In the genomic region with DNA sequence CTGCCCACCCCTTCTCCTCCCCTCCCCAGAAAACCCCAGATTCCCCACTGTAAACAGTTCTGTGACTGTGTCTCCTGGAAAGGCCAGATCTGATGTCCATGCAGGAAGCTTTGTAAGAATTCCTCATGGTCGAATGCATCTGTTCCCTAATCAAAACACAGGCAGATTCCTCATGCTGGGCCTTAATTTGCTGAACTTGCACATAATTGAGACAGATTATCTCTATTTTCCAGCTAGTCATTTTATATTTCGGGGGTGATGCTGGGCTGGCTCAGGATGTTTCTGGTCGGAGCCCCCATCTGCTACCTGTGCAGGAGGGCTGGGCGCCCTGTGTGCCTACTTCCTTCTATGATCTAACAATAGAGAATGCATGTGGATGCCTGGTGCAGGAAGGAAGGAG, we compare ENCODE assay signal across 10 cellular contexts.
"Had no signal": no experiment of that assay in that cellular context is flagged by ENCODE, and none has a peak within 500 bp of the region (broad histone marks: within the 10 kb centered on the region; RNA-seq: fewer than 3 reads in every experiment).

No MANE protein-coding gene starts in this region.

- DNase-seq: H9, HCEC 1CT, Karpas-422, KBM-7 had no signal

- H3K4me2 ChIP-seq: GM23338, KMS-11 had no signal

- ATAC-seq: GM23338 had no signal

- H3K27ac ChIP-seq: HL-60, KMS-11 had no signal

- FAIRE-seq: H1, H54, HTR-8/SVneo had no signal

- H3K9ac ChIP-seq: KMS-11 had no signal

- H2AFZ ChIP-seq: GM23338 had no signal

- H3K4me3 ChIP-seq: GM23338 had no signal
